16 cellular contexts compared by ENCODE assay signal in the genomic region with DNA sequence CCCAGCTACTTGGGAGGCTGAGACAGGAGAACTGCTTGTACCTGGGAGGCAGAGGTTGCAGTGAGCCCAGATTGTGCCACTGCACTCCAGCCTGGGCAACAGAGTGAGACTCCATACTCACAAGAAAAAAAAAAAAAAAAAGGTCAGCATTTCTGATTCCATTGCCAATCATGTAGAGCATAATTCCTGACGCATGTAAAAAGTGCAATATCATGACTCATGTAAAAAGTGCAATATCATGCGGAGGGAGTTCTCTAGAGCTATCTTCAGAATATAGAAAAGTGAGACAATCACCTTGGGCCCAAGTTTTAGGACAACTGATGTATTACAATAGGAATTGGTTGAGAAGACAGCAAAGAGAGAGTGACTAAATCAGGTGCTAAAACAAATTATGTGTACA.
DNase-seq lines count a peak whose midpoint lies in the region; ATAC-seq, FAIRE-seq and TF ChIP-seq lines count a peak whose summit lies in the region.
"Had no signal": no experiment of that assay in that cellular context is flagged by ENCODE, and none has a peak within 500 bp of the region (broad histone marks: within the 10 kb centered on the region; RNA-seq: fewer than 3 reads in every experiment).

No MANE protein-coding gene starts in this region.

- no peak overlapping the region for H3K4me3 Mint-ChIP-seq in MCF 10A (ENCODE audit: unreplicated experiment)
- no peak overlapping the region for H3K4me3 Mint-ChIP-seq in WTC11
- H3K4me3 Mint-ChIP-seq: B cell; CD8-positive, alpha-beta T cell had no signal

- intact Hi-C loops in MCF 10A (cut with micrococcal nuclease) (no loop called here), breast epithelium (cut with DNase I; ENCODE audit: low total_unique reads) (no loop called here), tibial artery (cut with DNase I; ENCODE audit: low total_unique reads) (no loop called here)

- H3K27me3 Mint-ChIP-seq in MCF 10A (ENCODE audit: insufficient read depth, unreplicated experiment) (no peaks in the 10 kb centered on the region), WTC11 (ENCODE audit: low read depth) (no peaks in the 10 kb centered on the region)
- H3K27me3 Mint-ChIP-seq: B cell had no signal

- H2BK15ac ChIP-seq in H1 (ENCODE audit: low read length) (no peak overlapping the region), mesenchymal stem cell (ENCODE audit: low read depth, poor library complexity, severe bottlenecking) (no peak overlapping the region)

- H3K18ac ChIP-seq in H1 (ENCODE audit: extremely low read depth, low read length) = no peak overlapping the region; the same call in 1 of the 2 replicates
- H3K18ac ChIP-seq in mesenchymal stem cell (ENCODE audit: low read depth in 1 of 2, low read length in 2 of 2) = peak overlapping the region in 1 of 2 experiments; percentile 37

- no peak overlapping the region for H3K23ac ChIP-seq in H1 (ENCODE audit: insufficient read length)
- H3K23ac ChIP-seq in mesenchymal stem cell (ENCODE audit: low read length in 2 of 2) = no peak overlapping the region

- no TSS peak for BruUV-seq in MCF 10A (replicated peaks; lab: Mats Ljungman, UMichigan)

- TF ChIP-seq EP300 in H1 (IDR thresholded peaks at IDR 0.05; ENCODE audit: borderline replicate concordance in 1 of 2, low read depth in 2 of 2, low read length in 2 of 2) = no peak

- H3K4me1 ChIP-seq in breast epithelium = peaks cover 0 to 6% of the 10 kb centered on the region in 2 donors
- peaks cover 4 to 33% (median 12%) of the 10 kb centered on the region in 4 experiments; a peak in 6 of 7 replicates for H3K4me1 ChIP-seq in H1 (replicated peaks in 1 of 4; ENCODE audit: control insufficient read depth in 3 of 4, insufficient read depth in 4 of 4, low read length in 3 of 4)
- H3K4me1 ChIP-seq in tibial artery = no peaks in the 10 kb centered on the region
- no peaks in the 10 kb centered on the region for H3K4me1 ChIP-seq in mesenchymal stem cell (ENCODE audit: control insufficient read depth, insufficient read depth, low read depth, low read length)

- POLR2A ChIA-PET in MCF 10A (lab: Yijun Ruan, JAX) (interaction anchor here (1.6 kb wide), 1 partner anchor 9 kb away, joined by 6 read pairs; no protein-coding TSS in a partner anchor), WTC11 (lab: Charles Lee) (no interaction called here), H1 (lab: Charles Lee; ENCODE audit: partially characterized antibody) (no interaction called here)

- H4K5ac ChIP-seq in H1 (ENCODE audit: insufficient read length, low read depth, low read length) = peak overlapping the region; percentile 68

- no peak overlapping the region for H2BK120ac ChIP-seq in H1 (replicated peaks; ENCODE audit: low read depth, low read length)
- H2BK120ac ChIP-seq in mesenchymal stem cell (ENCODE audit: low read depth, low read length) = no peak overlapping the region

- TF ChIP-seq POLR2A in breast epithelium (IDR thresholded peaks at IDR 0.05) (no peak), H1 (IDR thresholded peaks at IDR 0.05; ENCODE audit: control extremely low read depth in 1 of 2, low read depth in 2 of 2, low read length in 2 of 2) (no peak)

- no peaks in the 10 kb centered on the region for H3K36me3 ChIP-seq in breast epithelium
- H3K36me3 ChIP-seq in H1 (ENCODE audit: control insufficient read depth in 2 of 4, insufficient read depth in 4 of 4, low read length in 3 of 4) = peaks cover 0 to 5% (median 0%) of the 10 kb centered on the region in 4 experiments; a peak in 1 of 8 replicates
- no peaks in the 10 kb centered on the region for H3K36me3 ChIP-seq in tibial artery
- H3K36me3 ChIP-seq in mesenchymal stem cell (ENCODE audit: control insufficient read depth in 1 of 2, insufficient read depth in 2 of 2, low read depth in 1 of 2, low read length in 2 of 2) = no peaks in the 10 kb centered on the region
- H3K36me3 ChIP-seq: BLaER1 treated with 17β-estradiol and CSF1 and Interleukin-3, amounts not matched to agents 10 nM and 100 nM had no signal

- H3K27ac Mint-ChIP-seq in MCF 10A (ENCODE audit: low read depth, unreplicated experiment) (no peak overlapping the region), WTC11 (peak overlapping the region; percentile 44)
- H3K27ac Mint-ChIP-seq: B cell; CD8-positive, alpha-beta T cell had no signal

- no peak for TF ChIP-seq RAD21 in H1 (IDR thresholded peaks at IDR 0.05 in 1 of 2, conservative IDR thresholded peaks at IDR 0.05 in 1 of 2; ENCODE audit: low read depth in 2 of 2, low read length in 2 of 2)

- H3K14ac ChIP-seq in H1 (ENCODE audit: insufficient read length) = no peak overlapping the region
- H3K14ac ChIP-seq in mesenchymal stem cell (ENCODE audit: low read length in 2 of 2) = no peak overlapping the region

- no peaks in the 10 kb centered on the region for H3K9me3 ChIP-seq in breast epithelium
- no peaks in the 10 kb centered on the region for H3K9me3 ChIP-seq in H1 (ENCODE audit: insufficient read depth in 2 of 2, low read depth in 1 of 2, low read length in 1 of 2)
- no peaks in the 10 kb centered on the region for H3K9me3 ChIP-seq in tibial artery
- no peaks in the 10 kb centered on the region for H3K9me3 ChIP-seq in mesenchymal stem cell (ENCODE audit: control insufficient read depth, low read length)
- H3K9me3 ChIP-seq: BLaER1 treated with 17β-estradiol and CSF1 and Interleukin-3, amounts not matched to agents 10 nM and 100 nM had no signal

- H3K4me2 ChIP-seq in H1 (ENCODE audit: insufficient read depth in 1 of 2, low read depth in 2 of 2, low read length in 2 of 2) (no peak overlapping the region), mesenchymal stem cell (ENCODE audit: low read length, poor library complexity, severe bottlenecking) (no peak overlapping the region)

- no peak overlapping the region for H2BK20ac ChIP-seq in H1 (ENCODE audit: low read length)

- ATAC-seq in WTC11 = no peak
- ATAC-seq in GM18868 (IDR thresholded peaks at IDR 0.05; ENCODE audit: unreplicated experiment) = no peak
- ATAC-seq: CD8-positive, alpha-beta T cell had no signal

- H3K27me3 ChIP-seq in breast epithelium (no peaks in the 10 kb centered on the region), H1 (replicated peaks in 1 of 4; ENCODE audit: control insufficient read depth in 3 of 4, extremely low read depth in 1 of 4, insufficient read depth in 3 of 4, low read length in 3 of 4) (no peaks in the 10 kb centered on the region), tibial artery (no peaks in the 10 kb centered on the region), mesenchymal stem cell (ENCODE audit: control insufficient read depth in 1 of 2, insufficient read depth in 1 of 2, low read length in 2 of 2) (no peaks in the 10 kb centered on the region)
- H3K27me3 ChIP-seq: BLaER1 treated with 17β-estradiol and CSF1 and Interleukin-3, amounts not matched to agents 10 nM and 100 nM had no signal

- H3K27ac ChIP-seq in breast epithelium = no peak overlapping the region
- no peak overlapping the region for H3K27ac ChIP-seq in H1 (ENCODE audit: low read depth, low read length)
- no peak overlapping the region for H3K27ac ChIP-seq in tibial artery
- no peak overlapping the region for H3K27ac ChIP-seq in mesenchymal stem cell (ENCODE audit: low read length, poor library complexity, severe bottlenecking)
- H3K27ac ChIP-seq: BLaER1 treated with 17β-estradiol and CSF1 and Interleukin-3, amounts not matched to agents 10 nM and 100 nM had no signal

- no peak for TF ChIP-seq CTCF in MCF 10A (IDR thresholded peaks at IDR 0.05; ENCODE audit: unreplicated experiment)
- no peak for TF ChIP-seq CTCF in breast epithelium (IDR thresholded peaks at IDR 0.05)
- no peak for TF ChIP-seq CTCF in WTC11 (IDR thresholded peaks at IDR 0.05)
- TF ChIP-seq CTCF in H1 (IDR thresholded peaks at IDR 0.05; ENCODE audit: control extremely low read depth in 1 of 3, insufficient read depth in 1 of 3, low read depth in 1 of 3, low read length in 3 of 3) = no peak
- TF ChIP-seq CTCF in tibial artery (IDR thresholded peaks at IDR 0.05) = no peak

- H2AK5ac ChIP-seq in H1 (ENCODE audit: low read depth, low read length) = no peak overlapping the region
- H2AK5ac ChIP-seq in mesenchymal stem cell (ENCODE audit: low read length, severe bottlenecking) = no peak overlapping the region

- H2AFZ ChIP-seq in H1 (ENCODE audit: low read length) (no peak overlapping the region), mesenchymal stem cell (ENCODE audit: low read depth, low read length) (no peak overlapping the region)

- CTCF ChIA-PET in MCF 10A (lab: Yijun Ruan, JAX) = interaction anchor here (0.5 kb wide), 1 partner anchor 878 kb away, joined by 3 read pairs; no protein-coding TSS in a partner anchor
- CTCF ChIA-PET in WTC11 (lab: Charles Lee) = interaction anchor here (0.7 kb wide), 1 partner anchor 1070 kb away, joined by 3 read pairs; no protein-coding TSS in a partner anchor
- CTCF ChIA-PET in H1 (lab: Charles Lee; ENCODE audit: partially characterized antibody) = interaction anchor here (0.6 to 1.3 kb wide), 3 partner anchors 12 to 921 kb away, joined by 3 to 5 read pairs (median 3); no protein-coding TSS in a partner anchor

- H4K8ac ChIP-seq in H1 (ENCODE audit: extremely low read depth, insufficient read depth, low read length) (no peak overlapping the region), mesenchymal stem cell (ENCODE audit: low read length) (no peak overlapping the region)

- H3K79me2 ChIP-seq in H1 (ENCODE audit: control insufficient read depth in 1 of 2, insufficient read depth in 2 of 2, low read length in 2 of 2) = no peaks in the 10 kb centered on the region

- WGBS in H1 (ENCODE audit: extremely low coverage in 1 of 2, insufficient coverage in 1 of 2, insufficient read length in 1 of 2, insufficient replicate concordance in 2 of 2, low coverage in 1 of 2, low lambda C conversion rate in 2 of 2, missing lambda C conversion rate in 1 of 2), 2 experiments = 40% methylated on average over 2 of the region's 2 CpGs; no CpG with 5 or more reads in 1 of the 2 experiments
- WGBS in mesenchymal stem cell = 50% methylated on average over 2 of the region's 2 CpGs

- H3K4me1 Mint-ChIP-seq in MCF 10A (ENCODE audit: insufficient read depth, unreplicated experiment) (peaks cover 16% of the 10 kb centered on the region), WTC11 (peaks cover 88% of the 10 kb centered on the region)
- H3K4me1 Mint-ChIP-seq: B cell had no signal

- H4K91ac ChIP-seq in H1 (replicated peaks; ENCODE audit: insufficient read length, low read length) = no peak overlapping the region
- no peak overlapping the region for H4K91ac ChIP-seq in mesenchymal stem cell (ENCODE audit: low read length)

- no peak overlapping the region for H2BK12ac ChIP-seq in H1 (ENCODE audit: low read depth, low read length)
- no peak overlapping the region for H2BK12ac ChIP-seq in mesenchymal stem cell (ENCODE audit: low read length in 2 of 2)

- H3K4me3 ChIP-seq in breast epithelium (no peak overlapping the region), H1 (ENCODE audit: extremely low read depth in 1 of 4, insufficient read depth in 2 of 4, low read depth in 3 of 4, low read length in 4 of 4) (no peak overlapping the region), tibial artery (no peak overlapping the region), mesenchymal stem cell (ENCODE audit: insufficient read depth in 1 of 2, low read depth in 1 of 2, low read length in 2 of 2) (no peak overlapping the region)
- H3K4me3 ChIP-seq: BLaER1 treated with 17β-estradiol and CSF1 and Interleukin-3, amounts not matched to agents 10 nM and 100 nM had no signal

- peak; percentile 18 for DNase-seq in MCF 10A (ENCODE audit: unreplicated experiment)
- DNase-seq in breast epithelium (ENCODE audit: low spot score in 2 of 2) = no peak
- no peak for DNase-seq in WTC11 (ENCODE audit: low spot score)
- no peak for DNase-seq in H1 (ENCODE audit: low read depth in 1 of 2, low spot score in 2 of 2)
- no peak for DNase-seq in tibial artery
- DNase-seq in mesenchymal stem cell = no peak
- DNase-seq: 8988T; Calu3; CD8-positive, alpha-beta T cell; DMS79 treated with DMSO at 0.1 percent for 48 hours; GF-D8; HCEC 1CT had no signal

- H3K23me2 ChIP-seq in H1 (ENCODE audit: low read depth, low read length) = no peaks in the 10 kb centered on the region

- H3K4ac ChIP-seq in H1 (replicated peaks; ENCODE audit: insufficient read length, low read depth, low read length) = no peak overlapping the region
- H3K4ac ChIP-seq in mesenchymal stem cell (ENCODE audit: low read depth in 1 of 2, low read length in 2 of 2) = no peak overlapping the region

- H3K9ac ChIP-seq in H1 (replicated peaks in 1 of 4; ENCODE audit: extremely low read depth in 1 of 4, low read depth in 3 of 4, low read length in 3 of 4) = no peak overlapping the region
- no peak overlapping the region for H3K9ac ChIP-seq in mesenchymal stem cell (ENCODE audit: low read length)
- H3K9ac ChIP-seq: BLaER1 treated with 17β-estradiol and CSF1 and Interleukin-3, amounts not matched to agents 10 nM and 100 nM had no signal

- H3K56ac ChIP-seq in H1 (replicated peaks; ENCODE audit: insufficient read length, low read depth, low read length) = no peak overlapping the region

- H3K36me3 Mint-ChIP-seq in MCF 10A (ENCODE audit: insufficient read depth, unreplicated experiment) = no peaks in the 10 kb centered on the region
- no peaks in the 10 kb centered on the region; the same call in 1 of the 2 replicates for H3K36me3 Mint-ChIP-seq in WTC11
- H3K36me3 Mint-ChIP-seq: CD8-positive, alpha-beta T cell had no signal

- H4K20me1 ChIP-seq in H1 (replicated peaks in 1 of 2; ENCODE audit: control insufficient read depth in 1 of 2, insufficient read depth in 2 of 2, low read length in 2 of 2) = no peaks in the 10 kb centered on the region
- H4K20me1 ChIP-seq: BLaER1 treated with 17β-estradiol and CSF1 and Interleukin-3, amounts not matched to agents 10 nM and 100 nM had no signal

- H3K79me1 ChIP-seq in H1 (ENCODE audit: low read depth, low read length) (no peaks in the 10 kb centered on the region), mesenchymal stem cell (replicated peaks; ENCODE audit: low read length, poor library complexity, severe bottlenecking) (peaks cover 8% of the 10 kb centered on the region)

- FAIRE-seq in H1 (lab: Jason Lieb, UNC) = no peak
- FAIRE-seq: H54 had no signal

- no peak overlapping the region for H2BK5ac ChIP-seq in H1 (ENCODE audit: low read depth, low read length)
- H2BK5ac ChIP-seq in mesenchymal stem cell (ENCODE audit: low read depth, low read length, poor library complexity, severe bottlenecking) = no peak overlapping the region

- no peaks in the 10 kb centered on the region for H3K9me3 Mint-ChIP-seq in MCF 10A (ENCODE audit: unreplicated experiment)
- no peaks in the 10 kb centered on the region for H3K9me3 Mint-ChIP-seq in WTC11
- H3K9me3 Mint-ChIP-seq: CD8-positive, alpha-beta T cell had no signal
